In the genomic region with DNA sequence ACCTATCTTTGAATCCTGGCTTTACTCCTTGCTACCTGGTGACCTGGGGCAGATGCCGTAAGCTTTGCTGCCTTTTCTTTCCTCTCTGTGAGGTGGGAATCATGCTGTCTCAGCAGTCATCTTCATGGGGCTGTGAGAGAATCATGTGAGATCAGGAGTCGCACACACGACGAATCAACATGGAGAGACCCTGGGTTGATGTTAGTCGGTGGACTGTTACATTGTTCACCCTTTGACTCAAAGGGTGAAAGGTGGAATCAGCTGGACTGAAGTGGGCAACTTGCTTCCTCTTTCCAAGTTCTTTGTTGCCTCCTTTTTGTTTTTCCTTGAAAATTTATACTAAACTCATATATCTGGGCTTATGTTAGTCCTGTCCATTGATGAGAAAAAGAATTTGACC, we compare ENCODE assay signal across 1 cellular context. TPM values are rescaled to one million over a fixed set of nuclear protein-coding genes. Genes with fewer than 3 reads are reported as not detected.
"Had no signal": no experiment of that assay in that cellular context is flagged by ENCODE, and none has a peak within 500 bp of the region (broad histone marks: within the 10 kb centered on the region; RNA-seq: fewer than 3 reads in every experiment).

No MANE protein-coding gene starts in this region.

RNA-seq across cellular contexts. Expression of a gene that starts 46.6 kb away (rescaled TPM):
- total RNA-seq: SK-MEL-5 had no signal
